Comparison of ENCODE assay signal across 26 cellular contexts in genomic region chr9:109558718-109559151, GRCh38.
"Had no signal": no experiment of that assay in that cellular context is flagged by ENCODE, and none has a peak within 500 bp of the region (broad histone marks: within the 10 kb centered on the region; RNA-seq: fewer than 3 reads in every experiment).

No MANE protein-coding gene starts in this region.

- H3K27ac Mint-ChIP-seq: activated CD4-positive, alpha-beta memory T cell treated with anti-CD3 and anti-CD28 coated beads for 36 hours; activated CD4-positive, alpha-beta T cell treated with anti-CD3 and anti-CD28 coated beads, Interleukin-2, amount 10 ng/mL, durations not matched to agents 24 days and 14 days; activated naive CD8-positive, alpha-beta T cell treated with anti-CD3 and anti-CD28 coated beads, Interleukin-2, amount 50 U/mL, for 24 hours; activated T-cell treated with anti-CD3 and anti-CD28 coated beads, Interleukin-2, amount 50 U/mL, for 24 hours; brain; endodermal cell; naive B cell; T-helper 1 cell treated with Interleukin-12 subunit alpha and Interleukin-12 subunit beta and Interleukin-4 antibody, amounts not matched to agents 30 μg/mL and 1 μg/mL, for 36 hours had no signal

- H3K36me3 ChIP-seq: right atrium auricular region, spleen, suprapubic skin, transverse colon, uterus, WERI-Rb-1 had no signal

- H3K79me2 ChIP-seq: parathyroid adenoma had no signal

- H3K27ac ChIP-seq: parathyroid adenoma, right atrium auricular region, spleen, suprapubic skin, transverse colon, uterus, WERI-Rb-1 had no signal

- H3K9me3 ChIP-seq: right atrium auricular region, spleen, suprapubic skin, transverse colon, uterus had no signal

- H3K4me1 Mint-ChIP-seq: activated CD4-positive, alpha-beta T cell treated with anti-CD3 and anti-CD28 coated beads, Interleukin-2, amount 10 ng/mL, durations not matched to agents 24 days and 14 days; activated naive CD8-positive, alpha-beta T cell treated with anti-CD3 and anti-CD28 coated beads, Interleukin-2, amount 50 U/mL, for 24 hours; brain; naive B cell had no signal

- H3K4me3 ChIP-seq: right atrium auricular region, spleen, suprapubic skin, transverse colon, uterus had no signal

- H3K4me3 Mint-ChIP-seq: activated CD4-positive, alpha-beta memory T cell treated with anti-CD3 and anti-CD28 coated beads for 36 hours; activated CD4-positive, alpha-beta T cell treated with anti-CD3 and anti-CD28 coated beads, Interleukin-2, amount 10 ng/mL, durations not matched to agents 24 days and 14 days; activated naive CD8-positive, alpha-beta T cell treated with anti-CD3 and anti-CD28 coated beads, Interleukin-2, amount 50 U/mL, for 24 hours; activated T-cell treated with anti-CD3 and anti-CD28 coated beads, Interleukin-2, amount 50 U/mL, for 24 hours; brain; endodermal cell; naive B cell; nephron progenitor cell; T-helper 1 cell treated with Interleukin-12 subunit alpha and Interleukin-12 subunit beta and Interleukin-4 antibody, amounts not matched to agents 30 μg/mL and 1 μg/mL, for 36 hours had no signal

- H3K27me3 ChIP-seq: right atrium auricular region, suprapubic skin, transverse colon, uterus had no signal

- H3K4me1 ChIP-seq: parathyroid adenoma, spleen, transverse colon, uterus had no signal

- H2AFZ ChIP-seq: parathyroid adenoma had no signal

- H3K9ac ChIP-seq: parathyroid adenoma had no signal

- H3K9me3 Mint-ChIP-seq: activated CD4-positive, alpha-beta memory T cell treated with anti-CD3 and anti-CD28 coated beads for 36 hours; activated CD4-positive, alpha-beta T cell treated with anti-CD3 and anti-CD28 coated beads, Interleukin-2, amount 10 ng/mL, durations not matched to agents 24 days and 14 days; activated naive CD8-positive, alpha-beta T cell treated with anti-CD3 and anti-CD28 coated beads, Interleukin-2, amount 50 U/mL, for 24 hours; activated T-cell treated with anti-CD3 and anti-CD28 coated beads, Interleukin-2, amount 50 U/mL, for 24 hours; brain; endodermal cell; nephron progenitor cell; T-helper 1 cell treated with Interleukin-12 subunit alpha and Interleukin-12 subunit beta and Interleukin-4 antibody, amounts not matched to agents 30 μg/mL and 1 μg/mL, for 36 hours had no signal

- H3K36me3 Mint-ChIP-seq: activated CD4-positive, alpha-beta memory T cell treated with anti-CD3 and anti-CD28 coated beads for 36 hours; brain had no signal

- DNase-seq: activated CD4-positive, alpha-beta memory T cell treated with anti-CD3 and anti-CD28 coated beads for 36 hours; activated CD4-positive, alpha-beta T cell treated with anti-CD3 and anti-CD28 coated beads, Interleukin-2, amount 10 ng/mL, durations not matched to agents 24 days and 14 days; activated CD8-positive, alpha-beta memory T cell treated with anti-CD3 and anti-CD28 coated beads, Interleukin-2, amount 50 U/mL, for 4 hours; activated gamma-delta T cell; activated naive CD4-positive, alpha-beta T cell treated with anti-CD3 and anti-CD28 coated beads, Interleukin-2, amount 50 U/mL, for 16 hours; activated naive CD8-positive, alpha-beta T cell treated with anti-CD3 and anti-CD28 coated beads, Interleukin-2, amount 50 U/mL, for 24 hours; activated T-cell treated with anti-CD3 and anti-CD28 coated beads, Interleukin-2, amount 50 U/mL, for 24 hours; cortex of kidney; endodermal cell; foreskin melanocyte; left cardiac atrium; left ventricle myocardium superior; naive B cell; nephron progenitor cell; spleen; stimulated activated naive CD4-positive, alpha-beta T cell; SW 1271; T-helper 9 cell; transverse colon; uterus; WERI-Rb-1 had no signal
